13 cellular contexts compared by ENCODE assay signal in the genomic region with DNA sequence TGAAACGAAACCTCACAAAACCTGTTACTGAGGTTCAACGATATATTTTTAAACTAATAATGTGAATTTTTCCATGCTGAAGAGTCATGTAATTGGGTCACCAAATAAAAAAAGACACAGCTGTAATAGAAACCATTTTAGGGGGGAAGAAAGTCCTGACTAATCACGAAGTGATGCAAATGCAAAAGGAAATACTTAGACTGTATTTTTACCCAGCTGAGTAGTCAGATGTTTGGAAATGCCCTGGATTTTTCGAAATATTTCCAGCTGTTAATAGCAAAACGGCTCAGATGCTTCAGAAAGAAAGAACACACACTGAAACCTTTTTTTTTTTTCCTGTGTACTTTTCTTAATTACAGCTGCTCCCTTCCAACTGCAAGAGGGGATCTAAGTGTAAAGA.
DNase-seq lines count a peak whose midpoint lies in the region; ATAC-seq and TF ChIP-seq lines count a peak whose summit lies in the region.
"Had no signal": no experiment of that assay in that cellular context is flagged by ENCODE, and none has a peak within 500 bp of the region (broad histone marks: within the 10 kb centered on the region; RNA-seq: fewer than 3 reads in every experiment).

No MANE protein-coding gene starts in this region.

- H3K9ac ChIP-seq in GM23248 = peak overlapping the region; percentile 63

- intact Hi-C loops in right cardiac atrium (cut with DNase I) = no loop called here
- intact Hi-C loops in stomach (cut with DNase I; ENCODE audit: low total_unique reads) = no loop called here
- intact Hi-C loops in CD4-positive, alpha-beta T cell (cut with DNase I, micrococcal nuclease) = no loop called here

- H3K27me3 Mint-ChIP-seq in CD4-positive, alpha-beta T cell = peaks cover 16% of the 10 kb centered on the region

- ATAC-seq in right cardiac atrium (peak; percentile 42 to 73), HG03135 (IDR thresholded peaks at IDR 0.05; ENCODE audit: unreplicated experiment) (no peak)
- ATAC-seq in CD4-positive, alpha-beta T cell (ENCODE audit: poor library complexity) = no peak

- H2AFZ ChIP-seq in GM23248 = peak overlapping the region; percentile 69

- H3K4me1 Mint-ChIP-seq in CD4-positive, alpha-beta T cell (ENCODE audit: low read depth) = no peaks in the 10 kb centered on the region

- no peaks in the 10 kb centered on the region for H3K9me2 ChIP-seq in GM23248 (ENCODE audit: insufficient read depth)

- no peak for TF ChIP-seq CTCF in brain microvascular endothelial cell (IDR thresholded peaks at IDR 0.05; ENCODE audit: low read depth, low read length, missing control alignments)
- TF ChIP-seq CTCF in stomach (IDR thresholded peaks at IDR 0.05) = no peak
- TF ChIP-seq CTCF in CD4-positive, alpha-beta T cell (IDR thresholded peaks at IDR 0.05) = no peak

- WGBS in GM23248 (ENCODE audit: low coverage in 1 of 2, low lambda C conversion rate in 2 of 2, missing lambda C conversion rate in 2 of 2), 2 experiments = 2 to 8% methylated on average over 5 of the region's 5 CpGs
- 43% methylated on average over 5 of the region's 5 CpGs for WGBS in right cardiac atrium
- 49 to 67% (median 57%) methylated on average over 5 of the region's 5 CpGs for WGBS in stomach, 5 donors

- no peak for TF ChIP-seq POLR2A in stomach (IDR thresholded peaks at IDR 0.05)

- no peaks in the 10 kb centered on the region for H3K9me3 Mint-ChIP-seq in CD4-positive, alpha-beta T cell

- H4K20me1 ChIP-seq in GM23248 (ENCODE audit: insufficient read depth) = no peaks in the 10 kb centered on the region

- DNase-seq in GM23248 (peak; percentile 88), brain microvascular endothelial cell (peak; percentile 29), right cardiac atrium (no peak), stomach (no peak), SHP77 treated with DMSO at 0.1 percent for 48 hours (lab: John Stamatoyannopoulos, UW) (no peak), D341Med (ENCODE audit: low spot score) (no peak)
- no peak for DNase-seq in CD4-positive, alpha-beta T cell
- DNase-seq: foreskin melanocyte, NCI-H1436, NCI-H82 had no signal

- in situ Hi-C loops in GM23248 (cut with MboI) = no loop called here
- in situ Hi-C loops in brain microvascular endothelial cell (cut with HindIII; ENCODE audit: low pct_ligation_motif_present, low sequenced_read_pairs) = no loop called here

- no peak overlapping the region for H3K4me3 Mint-ChIP-seq in CD4-positive, alpha-beta T cell

- TF ChIP-seq EP300 in stomach (IDR thresholded peaks at IDR 0.05) = no peak

- H3K36me3 Mint-ChIP-seq in CD4-positive, alpha-beta T cell (ENCODE audit: low read depth) = no peaks in the 10 kb centered on the region

- H3K4me2 ChIP-seq in GM23248 (ENCODE audit: unreplicated experiment) = peak overlapping the region; percentile 71

- H3K9me3 ChIP-seq in GM23248 (ENCODE audit: low read depth) (no peaks in the 10 kb centered on the region), right cardiac atrium (ENCODE audit: control insufficient read depth, low read length) (no peaks in the 10 kb centered on the region), stomach (no peaks in the 10 kb centered on the region)
- no peaks in the 10 kb centered on the region for H3K9me3 ChIP-seq in CD4-positive, alpha-beta T cell (ENCODE audit: control insufficient read depth, low read length)
- H3K9me3 ChIP-seq: ovary had no signal

- no peaks in the 10 kb centered on the region for H3K79me2 ChIP-seq in GM23248 (ENCODE audit: insufficient read depth)

- peaks cover 19% of the 10 kb centered on the region for H3K4me1 ChIP-seq in GM23248 (ENCODE audit: insufficient read depth)
- H3K4me1 ChIP-seq in right cardiac atrium (ENCODE audit: control insufficient read depth, insufficient read depth, low read length) = peaks cover 7% of the 10 kb centered on the region
- H3K4me1 ChIP-seq in stomach = peaks cover 0 to 12% (median 2%) of the 10 kb centered on the region in 4 donors

- peak overlapping the region; percentile 57 for H3K4me3 ChIP-seq in GM23248
- no peak overlapping the region for H3K4me3 ChIP-seq in brain microvascular endothelial cell (ENCODE audit: low read depth, low read length)
- H3K4me3 ChIP-seq in right cardiac atrium (ENCODE audit: low read length) = no peak overlapping the region
- no peak overlapping the region for H3K4me3 ChIP-seq in stomach
- H3K4me3 ChIP-seq: ovary, SK-N-MC had no signal

- H3K27me3 ChIP-seq in GM23248 (replicated peaks; ENCODE audit: insufficient read depth) (no peaks in the 10 kb centered on the region), brain microvascular endothelial cell (replicated peaks) (no peaks in the 10 kb centered on the region), right cardiac atrium (ENCODE audit: control insufficient read depth, insufficient read depth) (peaks cover 3% of the 10 kb centered on the region), stomach (peaks cover 0 to 23% (median 0%) of the 10 kb centered on the region in 3 donors)
- peaks cover 4% of the 10 kb centered on the region for H3K27me3 ChIP-seq in CD4-positive, alpha-beta T cell (ENCODE audit: control insufficient read depth, insufficient read depth, low read length)
- H3K27me3 ChIP-seq: ovary had no signal

- H3K27ac ChIP-seq in GM23248 (peak overlapping the region; percentile 71), brain microvascular endothelial cell (no peak overlapping the region), right cardiac atrium (ENCODE audit: low read length) (no peak overlapping the region), stomach (peak overlapping the region in 3 of 5 donors; percentile 29 to 46 (median 43))
- no peak overlapping the region for H3K27ac ChIP-seq in CD4-positive, alpha-beta T cell (ENCODE audit: low read depth, low read length)
- H3K27ac ChIP-seq: ovary, SK-N-MC had no signal

- CTCF ChIA-PET in CD4-positive, alpha-beta T cell (lab: Charles Lee) = interaction anchor here (1.8 kb wide), 1 partner anchor 1105 kb away, joined by 4 read pairs; no protein-coding TSS in a partner anchor

- peaks cover 15% of the 10 kb centered on the region for H3F3A ChIP-seq in GM23248 (ENCODE audit: insufficient read depth)

- H3K36me3 ChIP-seq in GM23248 (ENCODE audit: low read depth) (no peaks in the 10 kb centered on the region), brain microvascular endothelial cell (replicated peaks) (no peaks in the 10 kb centered on the region), stomach (no peaks in the 10 kb centered on the region)
- H3K36me3 ChIP-seq: ovary had no signal

- POLR2A ChIA-PET in CD4-positive, alpha-beta T cell (lab: Charles Lee) = no interaction called here

- no peak overlapping the region for H3K27ac Mint-ChIP-seq in CD4-positive, alpha-beta T cell

Comparison
In these comparisons a context has a peak if more than half of its experiments do, and no peak if none do; other contexts are left out.
1. DNase-seq: peak in GM23248 (single experiment) and brain microvascular endothelial cell (single experiment); none in right cardiac atrium (0 of 3), stomach (single experiment), SHP77 treated with DMSO at 0.1 percent for 48 hours (single experiment), CD4-positive, alpha-beta T cell (0 of 10) and D341Med (single experiment).
2. H3K27ac ChIP-seq: peak in GM23248 (single experiment) and stomach (3 of 5); none in brain microvascular endothelial cell (single experiment), right cardiac atrium (single experiment) and CD4-positive, alpha-beta T cell (single experiment).
3. ATAC-seq: peak in right cardiac atrium (2 of 2); none in CD4-positive, alpha-beta T cell (single experiment) and HG03135 (single experiment).